Comparison of ENCODE assay signal across 21 cellular contexts in the genomic region with DNA sequence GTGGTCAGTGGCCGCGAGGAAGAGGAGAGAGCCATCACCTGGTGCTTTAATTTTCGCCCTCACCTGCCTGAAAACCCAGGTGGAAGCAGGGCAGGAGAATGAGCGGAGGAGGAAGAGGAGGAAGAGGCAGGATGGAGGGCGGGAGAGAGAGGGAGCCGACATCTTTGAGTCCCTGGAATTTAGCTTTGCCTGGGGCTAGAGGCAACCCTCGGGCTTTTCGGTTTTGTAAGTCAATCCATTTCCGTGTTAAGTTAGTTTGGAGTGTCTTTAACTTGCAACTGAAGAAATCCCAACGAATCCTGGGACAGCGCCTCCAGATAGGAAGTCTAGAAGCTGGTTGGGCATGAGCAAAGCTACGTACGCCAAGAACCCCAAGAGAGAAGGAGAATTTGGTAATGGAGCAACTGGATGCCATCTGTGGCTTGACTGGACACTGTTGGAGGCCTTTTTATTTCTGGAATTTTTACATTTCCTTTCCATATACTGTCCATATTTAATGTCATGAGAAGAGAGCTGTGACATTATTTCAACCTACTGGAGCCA. TPM values are rescaled to one million over a fixed set of nuclear protein-coding genes. Genes with fewer than 3 reads are reported as not detected.
DNase-seq lines count a peak whose midpoint lies in the region; ATAC-seq, FAIRE-seq and TF ChIP-seq lines count a peak whose summit lies in the region.
"Had no signal": no experiment of that assay in that cellular context is flagged by ENCODE, and none has a peak within 500 bp of the region (broad histone marks: within the 10 kb centered on the region; RNA-seq: fewer than 3 reads in every experiment).

No MANE protein-coding gene starts in this region.

- intact Hi-C loops in endothelial cell of umbilical vein (cut with micrococcal nuclease) (no loop called here), body of pancreas (cut with DNase I) (loop anchor here (10.0 kb wide), 1 partner anchor 66 kb away; no protein-coding TSS in a partner anchor)

- no peak overlapping the region for H2BK120ac ChIP-seq in mesenchymal stem cell (ENCODE audit: low read depth, low read length)

- no peak overlapping the region for H2BK12ac ChIP-seq in mesenchymal stem cell (ENCODE audit: low read length in 2 of 2)

- peaks cover 6% of the 10 kb centered on the region for H3F3A ChIP-seq in smooth muscle cell (ENCODE audit: low read depth)

- H3K27ac ChIP-seq in SK-N-MC (no peak overlapping the region), endothelial cell of umbilical vein (ENCODE audit: insufficient read depth, low read depth, low read length) (no peak overlapping the region), mesenchymal stem cell (ENCODE audit: low read length, poor library complexity, severe bottlenecking) (no peak overlapping the region), smooth muscle cell (ENCODE audit: low read depth) (no peak overlapping the region), body of pancreas (no peak overlapping the region)
- H3K27ac ChIP-seq: C4-2B had no signal

- 75% methylated on average over 11 of the region's 13 CpGs for WGBS in mesenchymal stem cell
- 81% methylated on average over 13 of the region's 13 CpGs for WGBS in smooth muscle cell (ENCODE audit: low lambda C conversion rate)
- whole genome bisulfite sequencing in body of pancreas, 2 donors: 67 to 72% methylated on average over 13 of the region's 13 CpGs

- H3K4me3 Mint-ChIP-seq in stimulated activated naive B cell treated with anti-CD40 and anti-IgM and Interleukin-4, amounts not matched to agents 10 μg/mL and 1 μg/mL and 100 μg/mL, for 72 hours: no peak overlapping the region

- H3K4me1 ChIP-seq in endothelial cell of umbilical vein (ENCODE audit: control insufficient read depth, extremely low read depth, insufficient read depth, low read length) (peaks cover 9% of the 10 kb centered on the region), mesenchymal stem cell (ENCODE audit: control insufficient read depth, insufficient read depth, low read depth, low read length) (peaks cover 3% of the 10 kb centered on the region), smooth muscle cell (ENCODE audit: low read depth) (no peaks in the 10 kb centered on the region), body of pancreas (peaks cover 20% of the 10 kb centered on the region)

- H2AK5ac ChIP-seq in mesenchymal stem cell (ENCODE audit: low read length, severe bottlenecking): no peak overlapping the region

- H3K9ac ChIP-seq in SK-N-MC (ENCODE audit: insufficient read length) (no peak overlapping the region), endothelial cell of umbilical vein (replicated peaks; ENCODE audit: extremely low read depth, insufficient read depth, low read length) (no peak overlapping the region), mesenchymal stem cell (ENCODE audit: low read length) (no peak overlapping the region), smooth muscle cell (ENCODE audit: low read depth) (no peak overlapping the region)

- H4K20me1 ChIP-seq in endothelial cell of umbilical vein (replicated peaks; ENCODE audit: control insufficient read depth, extremely low read depth, insufficient read depth, low read length) (no peaks in the 10 kb centered on the region), smooth muscle cell (ENCODE audit: low read depth) (no peaks in the 10 kb centered on the region)

- dilution Hi-C loops in endothelial cell of umbilical vein (cut with MboI; ENCODE audit: extremely low pct_ligation_motif_present, low sequenced_read_pairs): no loop called here

- no peaks in the 10 kb centered on the region for H3K9me3 Mint-ChIP-seq in stimulated activated naive B cell treated with anti-CD40 and anti-IgM and Interleukin-4, amounts not matched to agents 10 μg/mL and 1 μg/mL and 100 μg/mL, for 72 hours

- no peak overlapping the region for H3K23ac ChIP-seq in mesenchymal stem cell (ENCODE audit: low read length in 2 of 2)

- no peak overlapping the region for H2AFZ ChIP-seq in endothelial cell of umbilical vein (ENCODE audit: low read depth, low read length)
- H2AFZ ChIP-seq in mesenchymal stem cell (ENCODE audit: low read depth, low read length): no peak overlapping the region
- H2AFZ ChIP-seq in smooth muscle cell (ENCODE audit: low read depth): no peak overlapping the region

- no peak overlapping the region for H2BK5ac ChIP-seq in mesenchymal stem cell (ENCODE audit: low read depth, low read length, poor library complexity, severe bottlenecking)

- H3K36me3 ChIP-seq in SK-N-MC (ENCODE audit: insufficient read depth, low read length): no peaks in the 10 kb centered on the region; the same call in 1 of the 2 replicates
- H3K36me3 ChIP-seq in endothelial cell of umbilical vein (ENCODE audit: control insufficient read depth in 2 of 2, extremely low read depth in 1 of 2, insufficient read depth in 2 of 2, low read length in 2 of 2): peaks cover 0 to 1% of the 10 kb centered on the region in 2 experiments
- H3K36me3 ChIP-seq in mesenchymal stem cell (ENCODE audit: control insufficient read depth in 1 of 2, insufficient read depth in 2 of 2, low read depth in 1 of 2, low read length in 2 of 2): peaks cover 11 to 25% of the 10 kb centered on the region in 2 experiments
- H3K36me3 ChIP-seq in smooth muscle cell (ENCODE audit: low read depth): no peaks in the 10 kb centered on the region
- H3K36me3 ChIP-seq in body of pancreas (replicated peaks in 1 of 2; ENCODE audit: insufficient read depth in 1 of 2, low read depth in 2 of 2): peaks cover 0 to 2% of the 10 kb centered on the region in 2 donors

- H3K27me3 ChIP-seq in endothelial cell of umbilical vein (ENCODE audit: control insufficient read depth in 2 of 2, insufficient read depth in 2 of 2, low read length in 2 of 2) (no peaks in the 10 kb centered on the region), mesenchymal stem cell (ENCODE audit: control insufficient read depth in 1 of 2, insufficient read depth in 1 of 2, low read length in 2 of 2) (peaks cover 5 to 9% of the 10 kb centered on the region in 2 experiments), smooth muscle cell (ENCODE audit: low read depth) (no peaks in the 10 kb centered on the region), body of pancreas (no peaks in the 10 kb centered on the region)

- BruUV-seq in endothelial cell of umbilical vein (replicated peaks; lab: Mats Ljungman, UMichigan): no TSS peak

- peaks cover 19 to 32% of the 10 kb centered on the region in 2 donors for H3K4me1 Mint-ChIP-seq in stimulated activated naive B cell treated with anti-CD40 and anti-IgM and Interleukin-4, amounts not matched to agents 10 μg/mL and 1 μg/mL and 100 μg/mL, for 72 hours

- H4K91ac ChIP-seq in mesenchymal stem cell (ENCODE audit: low read length): no peak overlapping the region

- H2BK15ac ChIP-seq in mesenchymal stem cell (ENCODE audit: low read depth, poor library complexity, severe bottlenecking): no peak overlapping the region

- POLR2A ChIA-PET in endothelial cell of umbilical vein (lab: Charles Lee): no interaction called here

- H3K14ac ChIP-seq in mesenchymal stem cell (ENCODE audit: low read length in 2 of 2): no peak overlapping the region

- DNase-seq in SK-N-MC (ENCODE audit: low read depth, low spot score) (peak; percentile 2), endothelial cell of umbilical vein (ENCODE audit: low read depth, low spot score) (no peak), mesenchymal stem cell (no peak), smooth muscle cell (lab: John Stamatoyannopoulos, UW; ENCODE audit: unreplicated experiment) (no peak), DMS 273 (lab: John Stamatoyannopoulos, UW; ENCODE audit: unreplicated experiment) (no peak), body of pancreas (no peak)
- DNase-seq in stimulated activated naive B cell treated with anti-CD40 and anti-IgM and Interleukin-4, amounts not matched to agents 10 μg/mL and 1 μg/mL and 100 μg/mL, for 72 hours: no peak
- DNase-seq: ACHN, AML-193, DND-41, KG1, NCI-H1105 treated with DMSO at 0.1 percent for 48 hours, NCI-H187, NCI-H2107, NCI-H510A, NCI-H748 treated with DMSO at 0.1 percent for 48 hours, OCI-M1, SHP77 treated with DMSO at 0.1 percent for 48 hours had no signal

- ATAC-seq in stimulated activated naive B cell treated with anti-CD40 and anti-IgM and Interleukin-4, amounts not matched to agents 10 μg/mL and 1 μg/mL and 100 μg/mL, for 72 hours (replicated peaks): no peak
- no peak for ATAC-seq in body of pancreas

- H3K79me1 ChIP-seq in mesenchymal stem cell (replicated peaks; ENCODE audit: low read length, poor library complexity, severe bottlenecking): no peaks in the 10 kb centered on the region

- H3K36me3 Mint-ChIP-seq in stimulated activated naive B cell treated with anti-CD40 and anti-IgM and Interleukin-4, amounts not matched to agents 10 μg/mL and 1 μg/mL and 100 μg/mL, for 72 hours: peaks cover 12 to 19% of the 10 kb centered on the region in 2 donors

- CTCF ChIA-PET in endothelial cell of umbilical vein (lab: Charles Lee): interaction anchor here (1.8 to 7.3 kb wide), 3 partner anchors 21 to 88 kb away, joined by 4 to 84 read pairs (median 37); no protein-coding TSS in a partner anchor

- no peak overlapping the region for H3K4ac ChIP-seq in mesenchymal stem cell (ENCODE audit: low read depth in 1 of 2, low read length in 2 of 2)

- peak; percentile 44 for FAIRE-seq in endothelial cell of umbilical vein (lab: Jason Lieb, UNC)
- FAIRE-seq: G401.6, H54 had no signal

- H3K4me2 ChIP-seq in endothelial cell of umbilical vein (ENCODE audit: insufficient read depth, low read length) (no peak overlapping the region), mesenchymal stem cell (ENCODE audit: low read length, poor library complexity, severe bottlenecking) (no peak overlapping the region), smooth muscle cell (no peak overlapping the region)

- no peaks in the 10 kb centered on the region for H3K27me3 Mint-ChIP-seq in stimulated activated naive B cell treated with anti-CD40 and anti-IgM and Interleukin-4, amounts not matched to agents 10 μg/mL and 1 μg/mL and 100 μg/mL, for 72 hours

- no peak for TF ChIP-seq POLR2A in endothelial cell of umbilical vein (IDR thresholded peaks at IDR 0.05; ENCODE audit: low read depth, low read length)
- TF ChIP-seq POLR2A in body of pancreas (IDR thresholded peaks at IDR 0.05): no peak

- peak overlapping the region; percentile 63 for H4K8ac ChIP-seq in mesenchymal stem cell (ENCODE audit: low read length)

- no peak overlapping the region for H3K18ac ChIP-seq in mesenchymal stem cell (ENCODE audit: low read depth in 1 of 2, low read length in 2 of 2)

- no peaks in the 10 kb centered on the region for H3K9me3 ChIP-seq in SK-N-MC (ENCODE audit: low read depth, low read length)
- H3K9me3 ChIP-seq in endothelial cell of umbilical vein (replicated peaks; ENCODE audit: control insufficient read depth, insufficient read depth, low read length): no peaks in the 10 kb centered on the region
- H3K9me3 ChIP-seq in mesenchymal stem cell (ENCODE audit: control insufficient read depth, low read length): peaks cover 4% of the 10 kb centered on the region
- H3K9me3 ChIP-seq in smooth muscle cell (replicated peaks; ENCODE audit: low read depth): no peaks in the 10 kb centered on the region
- H3K9me3 ChIP-seq in body of pancreas: no peaks in the 10 kb centered on the region

- no peaks in the 10 kb centered on the region for H3K9me1 ChIP-seq in endothelial cell of umbilical vein (replicated peaks; ENCODE audit: control insufficient read depth, extremely low read depth, insufficient read depth, low read length)

- peak overlapping the region; percentile 9 for H3K27ac Mint-ChIP-seq in stimulated activated naive B cell treated with anti-CD40 and anti-IgM and Interleukin-4, amounts not matched to agents 10 μg/mL and 1 μg/mL and 100 μg/mL, for 72 hours

- H3K79me2 ChIP-seq in endothelial cell of umbilical vein (ENCODE audit: control insufficient read depth, insufficient read depth, low read length): no peaks in the 10 kb centered on the region
- H3K79me2 ChIP-seq in smooth muscle cell (ENCODE audit: low read depth): no peaks in the 10 kb centered on the region

- H3K4me3 ChIP-seq in SK-N-MC (no peak overlapping the region), endothelial cell of umbilical vein (replicated peaks in 1 of 3; ENCODE audit: insufficient read depth in 1 of 3, low read depth in 1 of 3, low read length in 3 of 3) (no peak overlapping the region), mesenchymal stem cell (ENCODE audit: insufficient read depth in 1 of 2, low read depth in 1 of 2, low read length in 2 of 2) (no peak overlapping the region), smooth muscle cell (no peak overlapping the region), body of pancreas (no peak overlapping the region)

- no peak for TF ChIP-seq CTCF in endothelial cell of umbilical vein (IDR thresholded peaks at IDR 0.05; ENCODE audit: extremely low read depth in 1 of 2, insufficient read depth in 1 of 2, low read depth in 1 of 2, low read length in 2 of 2)
- TF ChIP-seq CTCF in smooth muscle cell (IDR thresholded peaks at IDR 0.05; ENCODE audit: borderline replicate concordance, insufficient read depth, poor library complexity, severe bottlenecking): no peak
- no peak for TF ChIP-seq CTCF in body of pancreas (IDR thresholded peaks at IDR 0.05)

RNA-seq across cellular contexts. Expression of a gene that starts 36.9 kb away (rescaled TPM):
- total RNA-seq in endothelial cell of umbilical vein (0.55 and 0.78 TPM in 2 replicates), smooth muscle cell (2.9 and 4.2 TPM in 2 replicates), body of pancreas (10 to 100 TPM; 43.8 to 49.5 TPM)
- polyA plus RNA-seq in endothelial cell of umbilical vein (0.37 TPM in 2 replicates), smooth muscle cell (4.7 and 7.8 TPM in 2 replicates)
- 0.28 and 0.32 TPM in 2 replicates for polyA plus RNA-seq in endothelial cell of umbilical vein (2011; cell fraction: cytosol; rRNA removed)
- polyA plus RNA-seq in endothelial cell of umbilical vein (2011; cell fraction: nucleus; rRNA removed): 0.26 and 0.36 TPM in 2 replicates
- polyA plus RNA-seq in endothelial cell of umbilical vein (2012): 1.6 and 1.8 TPM in 2 replicates
- polyA minus RNA-seq in endothelial cell of umbilical vein: 1.4 and 3.2 TPM in 2 replicates
- 4.7 TPM for polyA minus RNA-seq in endothelial cell of umbilical vein (2011; cell fraction: cytosol; rRNA and poly(A)+ RNA removed)
- polyA minus RNA-seq in endothelial cell of umbilical vein (2011; cell fraction: nucleus; rRNA and poly(A)+ RNA removed): 0.82 TPM in 1 of 2 replicates, not detected in the other
- polyA plus RNA-seq in mesenchymal stem cell (2013, experiment 1 of 2): 1.7 TPM
- polyA plus RNA-seq in mesenchymal stem cell (2013, experiment 2 of 2): 1.5 TPM
